10 cellular contexts compared by ENCODE assay signal in the genomic region with DNA sequence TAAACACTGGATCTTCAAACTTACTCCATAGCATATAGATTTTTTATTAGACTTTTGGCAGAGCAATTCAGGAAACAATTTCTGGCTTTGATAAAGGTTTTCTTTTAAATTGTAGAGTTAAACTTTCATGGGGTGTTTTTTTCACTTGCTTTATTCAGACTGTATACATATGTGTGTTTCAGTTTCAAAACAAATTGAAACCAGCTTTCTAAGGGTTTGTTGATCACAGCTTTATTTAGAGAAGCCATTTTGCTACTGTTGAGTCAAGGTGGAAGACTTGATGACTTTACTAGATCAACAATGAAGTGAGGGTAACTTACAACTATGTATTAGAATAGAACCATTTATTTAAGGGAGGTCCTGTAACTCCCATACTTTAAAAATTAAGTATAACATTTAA. TPM values are rescaled to one million over a fixed set of nuclear protein-coding genes. Genes with fewer than 3 reads are reported as not detected.
DNase-seq lines count a peak whose midpoint lies in the region; ATAC-seq and TF ChIP-seq lines count a peak whose summit lies in the region.
"Had no signal": no experiment of that assay in that cellular context is flagged by ENCODE, and none has a peak within 500 bp of the region (broad histone marks: within the 10 kb centered on the region; RNA-seq: fewer than 3 reads in every experiment).

No MANE protein-coding gene starts in this region.

- no peaks in the 10 kb centered on the region for H3K27me3 ChIP-seq in CD4-positive, alpha-beta memory T cell (ENCODE audit: insufficient read depth, low read length)
- no peaks in the 10 kb centered on the region for H3K27me3 ChIP-seq in upper lobe of left lung
- H3K27me3 ChIP-seq: SJSA1 had no signal

- no peak for TF ChIP-seq EP300 in upper lobe of left lung (IDR thresholded peaks at IDR 0.05)

- peaks cover 60% of the 10 kb centered on the region for H3K4me1 ChIP-seq in CD4-positive, alpha-beta memory T cell (ENCODE audit: insufficient read depth, low read length)
- H3K4me1 ChIP-seq in upper lobe of left lung = peaks cover 44 to 68% (median 50%) of the 10 kb centered on the region in 4 donors

- peaks cover 53 to 72% (median 62%) of the 10 kb centered on the region in 4 donors for H3K4me1 Mint-ChIP-seq in CD4-positive, alpha-beta memory T cell
- peaks cover 51% of the 10 kb centered on the region for H3K4me1 Mint-ChIP-seq in activated naive CD8-positive, alpha-beta T cell treated with anti-CD3 and anti-CD28 coated beads, Interleukin-2, amount 10 ng/mL, durations not matched to agents 7 days and 5 days

- no peaks in the 10 kb centered on the region for H3K9me3 Mint-ChIP-seq in CD4-positive, alpha-beta memory T cell
- no peaks in the 10 kb centered on the region for H3K9me3 Mint-ChIP-seq in activated naive CD8-positive, alpha-beta T cell treated with anti-CD3 and anti-CD28 coated beads, Interleukin-2, amount 10 ng/mL, durations not matched to agents 7 days and 5 days

- H3K27ac Mint-ChIP-seq in CD4-positive, alpha-beta memory T cell = peak overlapping the region in 4 of 7 donors; percentile 53 to 95 (median 72)
- peak overlapping the region; percentile 95 for H3K27ac Mint-ChIP-seq in activated naive CD8-positive, alpha-beta T cell treated with anti-CD3 and anti-CD28 coated beads, Interleukin-2, amount 10 ng/mL, durations not matched to agents 7 days and 5 days

- TF ChIP-seq POLR2A in upper lobe of left lung (IDR thresholded peaks at IDR 0.05) = no peak

- H3K27me3 Mint-ChIP-seq in CD4-positive, alpha-beta memory T cell = no peaks in the 10 kb centered on the region
- H3K27me3 Mint-ChIP-seq in activated naive CD8-positive, alpha-beta T cell treated with anti-CD3 and anti-CD28 coated beads, Interleukin-2, amount 10 ng/mL, durations not matched to agents 7 days and 5 days = no peaks in the 10 kb centered on the region

- H3K9me3 ChIP-seq in CD4-positive, alpha-beta memory T cell (ENCODE audit: control insufficient read depth in 1 of 2, low read length in 2 of 2) = no peaks in the 10 kb centered on the region
- H3K9me3 ChIP-seq in upper lobe of left lung = no peaks in the 10 kb centered on the region
- H3K9me3 ChIP-seq: SJSA1 had no signal

- no peak overlapping the region for H3K27ac ChIP-seq in CD4-positive, alpha-beta memory T cell (ENCODE audit: low read depth, low read length)
- H3K27ac ChIP-seq in upper lobe of left lung = no peak overlapping the region
- H3K27ac ChIP-seq: SJSA1 had no signal

- CTCF ChIA-PET in CD4-positive, alpha-beta memory T cell (lab: Charles Lee; ENCODE audit: partially characterized antibody) = no interaction called here

- H3K36me3 ChIP-seq in CD4-positive, alpha-beta memory T cell (ENCODE audit: insufficient read depth, low read length) = no peaks in the 10 kb centered on the region
- peaks cover 0 to 3% (median 0%) of the 10 kb centered on the region in 4 donors for H3K36me3 ChIP-seq in upper lobe of left lung

- POLR2A ChIA-PET in CD4-positive, alpha-beta memory T cell (lab: Charles Lee; ENCODE audit: partially characterized antibody) = interaction anchor here (4.9 kb wide), 1 partner anchor 105 kb away, joined by 35 read pairs; a partner anchor contains a TSS
- POLR2A ChIA-PET in activated naive CD8-positive, alpha-beta T cell treated with anti-CD3 and anti-CD28 coated beads, Interleukin-2, amount 10 ng/mL, durations not matched to agents 7 days and 5 days (lab: Charles Lee) = interaction anchor here (1.0 to 6.1 kb wide), 2 partner anchors 47 to 105 kb away, joined by 3 to 41 read pairs; a partner anchor contains a TSS

- peaks cover 0 to 29% of the 10 kb centered on the region in 2 donors for H3K36me3 Mint-ChIP-seq in CD4-positive, alpha-beta memory T cell
- H3K36me3 Mint-ChIP-seq in activated naive CD8-positive, alpha-beta T cell treated with anti-CD3 and anti-CD28 coated beads, Interleukin-2, amount 10 ng/mL, durations not matched to agents 7 days and 5 days = peaks cover 34% of the 10 kb centered on the region

- DNase-seq in CD4-positive, alpha-beta memory T cell = no peak
- no peak for DNase-seq in activated naive CD8-positive, alpha-beta T cell treated with anti-CD3 and anti-CD28 coated beads, Interleukin-2, amount 10 ng/mL, durations not matched to agents 7 days and 5 days
- DNase-seq in NCI-H128 (lab: John Stamatoyannopoulos, UW; ENCODE audit: unreplicated experiment) (no peak), upper lobe of left lung (no peak), A172 (ENCODE audit: low spot score) (no peak)
- DNase-seq: GF-D8 had no signal

- intact Hi-C loops in CD4-positive, alpha-beta memory T cell (cut with micrococcal nuclease) = no loop called here

- no peak for TF ChIP-seq CTCF in upper lobe of left lung (IDR thresholded peaks at IDR 0.05)

- H3K4me3 Mint-ChIP-seq in CD4-positive, alpha-beta memory T cell = peak overlapping the region; percentile 63 to 99 (median 97)
- peak overlapping the region; percentile 94 for H3K4me3 Mint-ChIP-seq in activated naive CD8-positive, alpha-beta T cell treated with anti-CD3 and anti-CD28 coated beads, Interleukin-2, amount 10 ng/mL, durations not matched to agents 7 days and 5 days

- ATAC-seq in GM19372 (IDR thresholded peaks at IDR 0.05; ENCODE audit: low read depth, unreplicated experiment) (peak; percentile 52), HG03108 (IDR thresholded peaks at IDR 0.05; ENCODE audit: unreplicated experiment) (peak; percentile 46), esophagus mucosa (no peak), upper lobe of left lung (ENCODE audit: low FRiP score in 2 of 2) (no peak)
- no peak for ATAC-seq in activated naive CD8-positive, alpha-beta T cell treated with anti-CD3 and anti-CD28 coated beads, Interleukin-2, amount 10 ng/mL, durations not matched to agents 7 days and 5 days (ENCODE audit: low read depth)

- no peak overlapping the region for H3K4me3 ChIP-seq in CD4-positive, alpha-beta memory T cell (ENCODE audit: low read length in 2 of 2)
- H3K4me3 ChIP-seq in upper lobe of left lung = no peak overlapping the region
- H3K4me3 ChIP-seq: SJSA1 had no signal

RNA-seq across cellular contexts. Expression of a gene that starts 6.2 kb away (rescaled TPM):
- total RNA-seq in CD4-positive, alpha-beta memory T cell = 10 to 100 TPM; 59.5 to 61.4 TPM
- polyA plus RNA-seq in CD4-positive, alpha-beta memory T cell = 10 to 100 TPM; 10.9 to 12.0 TPM
- total RNA-seq in activated naive CD8-positive, alpha-beta T cell treated with anti-CD3 and anti-CD28 coated beads, Interleukin-2, amount 10 ng/mL, durations not matched to agents 7 days and 5 days = 10 to 100 TPM; 61.7 to 67.9 TPM
- total RNA-seq in esophagus mucosa (96.6 TPM), upper lobe of left lung (100 to 1,000 TPM in 1 of 6 donors, 10 to 100 TPM in 5; 44.8 to 108 (median 80.5) TPM)
- total RNA-seq in A172 (2014; rRNA removed; shearing (Covaris generic)) = 66.4 and 91.7 TPM in 2 replicates

Comparison
In these comparisons a context has a peak if more than half of its experiments do, and no peak if none do; other contexts are left out.
1. ATAC-seq: peak in GM19372 (single experiment) and HG03108 (single experiment); none in activated naive CD8-positive, alpha-beta T cell treated with anti-CD3 and anti-CD28 coated beads, Interleukin-2, amount 10 ng/mL, durations not matched to agents 7 days and 5 days (single experiment), esophagus mucosa (single experiment) and upper lobe of left lung (0 of 2).